In the genomic region with DNA sequence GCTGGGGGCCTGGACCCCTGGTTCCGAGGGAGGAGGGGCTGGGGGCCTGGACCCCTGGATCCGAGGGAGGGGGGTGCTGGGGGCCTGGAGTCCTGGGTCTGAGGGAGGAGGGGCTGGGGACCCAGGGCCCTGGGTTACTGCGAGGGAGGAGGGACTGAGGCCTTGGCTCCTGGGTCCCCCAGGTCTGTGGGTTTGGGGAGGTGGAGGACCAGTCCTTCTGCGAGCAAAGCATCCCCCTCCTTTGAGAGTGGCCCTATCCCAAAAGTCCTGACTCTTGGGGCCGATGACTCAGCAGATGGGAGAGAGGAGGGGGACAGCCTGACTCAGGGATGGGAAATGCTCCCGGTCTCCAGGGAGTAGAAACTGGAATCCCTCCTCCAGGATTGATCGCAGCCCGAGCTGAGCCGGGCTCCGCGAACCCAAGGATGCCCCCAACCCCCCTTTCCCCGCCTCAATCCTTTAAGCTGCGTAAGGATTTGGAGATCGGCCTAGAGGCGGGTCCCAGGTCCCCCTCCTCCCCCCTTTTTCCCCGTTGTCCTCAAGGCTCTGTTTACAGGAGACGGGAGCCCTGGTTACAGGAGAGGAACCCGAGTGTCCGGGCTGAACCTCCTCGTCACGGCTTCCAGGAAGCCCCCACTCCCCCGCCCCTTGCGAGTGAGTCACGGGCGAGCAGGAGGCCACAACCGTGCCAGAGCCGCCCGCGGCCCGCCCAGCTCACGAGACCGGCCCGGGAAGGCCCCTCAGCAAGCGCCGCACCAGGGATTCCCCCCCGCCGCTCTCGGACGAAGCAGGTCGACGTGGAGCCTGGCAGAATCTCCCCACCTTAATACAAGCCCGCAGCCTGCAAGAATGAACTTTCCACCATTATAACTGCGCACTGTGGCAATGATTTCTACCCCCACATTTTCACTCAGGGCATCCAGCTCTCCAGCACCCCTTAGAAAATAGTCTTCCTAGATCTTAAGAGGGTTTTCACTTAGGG, we compare ENCODE assay signal across 8 cellular contexts. TPM values are rescaled to one million over a fixed set of nuclear protein-coding genes. Genes with fewer than 3 reads are reported as not detected.
DNase-seq lines count a peak whose midpoint lies in the region; ATAC-seq, FAIRE-seq and TF ChIP-seq lines count a peak whose summit lies in the region.

No MANE protein-coding gene starts in this region.

- H3K27me3 Mint-ChIP-seq in MCF 10A (ENCODE audit: insufficient read depth, unreplicated experiment) = no peaks in the 10 kb centered on the region

- H3K36me3 ChIP-seq in WERI-Rb-1 = peaks cover 5% of the 10 kb centered on the region
- peaks cover 5 to 10% of the 10 kb centered on the region in 2 donors for H3K36me3 ChIP-seq in small intestine (ENCODE audit: control insufficient read depth in 2 of 2, insufficient read depth in 2 of 2, low read length in 2 of 2)

- H3K27ac Mint-ChIP-seq in MCF 10A (ENCODE audit: low read depth, unreplicated experiment) = peak overlapping the region; percentile 100

- H3K27ac ChIP-seq in WERI-Rb-1 (peak overlapping the region; percentile 87), small intestine (ENCODE audit: low read depth in 1 of 2, low read length in 1 of 2) (peak overlapping the region; percentile 97 to 100)

- H3K9me3 ChIP-seq in WERI-Rb-1 (ENCODE audit: severe bottlenecking) = no peaks in the 10 kb centered on the region
- H3K9me3 ChIP-seq in small intestine (ENCODE audit: control insufficient read depth, low read depth) = no peaks in the 10 kb centered on the region

- H3K9me3 Mint-ChIP-seq in MCF 10A (ENCODE audit: unreplicated experiment) = no peaks in the 10 kb centered on the region

- H3K4me3 ChIP-seq in NB4 (ENCODE audit: low read depth, low read length) (no peak overlapping the region), WERI-Rb-1 (ENCODE audit: low read depth, low read length) (peak overlapping the region; percentile 68), small intestine (ENCODE audit: low read depth in 1 of 2, low read length in 2 of 2) (peak overlapping the region; percentile 22 to 51)

- H3K36me3 Mint-ChIP-seq in MCF 10A (ENCODE audit: insufficient read depth, unreplicated experiment) = peaks cover 28% of the 10 kb centered on the region

- intact Hi-C loops in MCF 10A (cut with micrococcal nuclease) = no loop called here

- FAIRE-seq in small intestine (lab: Jason Lieb, UNC) = no peak

- H3K4me3 Mint-ChIP-seq in MCF 10A (ENCODE audit: unreplicated experiment) = peak overlapping the region; percentile 80

- 1 to 5% (median 2%) methylated on average over 32 to 43 of the region's 43 CpGs for WGBS in small intestine, 3 donors

- DNase-seq in Ammon's horn (ENCODE audit: low spot score) = peak; percentile 76
- DNase-seq in GM20000 (ENCODE audit: low spot score) = peak; percentile 83
- DNase-seq in NB4 (ENCODE audit: low read depth) = peak; percentile 84
- peak; percentile 94 for DNase-seq in WERI-Rb-1
- peak; percentile 99 for DNase-seq in MCF 10A (ENCODE audit: unreplicated experiment)
- DNase-seq in iPS-NIHi7 (ENCODE audit: extremely low spot score) = peak; percentile 63
- peak; percentile 94 for DNase-seq in small intestine

- peaks cover 39% of the 10 kb centered on the region for H3K4me1 Mint-ChIP-seq in MCF 10A (ENCODE audit: insufficient read depth, unreplicated experiment)

- no peak for TF ChIP-seq POLR2A in NB4 (IDR thresholded peaks at IDR 0.05; ENCODE audit: extremely low read depth, insufficient read length)

- POLR2A ChIA-PET in MCF 10A (lab: Yijun Ruan, JAX) = interaction anchor here (0.6 to 4.8 kb wide), 12 partner anchors 8 to 1099 kb away, joined by 3 to 56 read pairs (median 4); a partner anchor contains a TSS

- no peak for ATAC-seq in GM21447 (IDR thresholded peaks at IDR 0.05; ENCODE audit: unreplicated experiment)

- TSS peak; percentile 8 for BruUV-seq in MCF 10A (replicated peaks; lab: Mats Ljungman, UMichigan)

- peaks cover 14 to 15% of the 10 kb centered on the region in 2 donors for H3K4me1 ChIP-seq in small intestine (ENCODE audit: control insufficient read depth in 2 of 2, insufficient read depth in 1 of 2, low read depth in 1 of 2, low read length in 1 of 2)

- no peaks in the 10 kb centered on the region for H3K27me3 ChIP-seq in WERI-Rb-1 (ENCODE audit: insufficient read depth, low read depth, severe bottlenecking)
- H3K27me3 ChIP-seq in small intestine (ENCODE audit: control insufficient read depth in 2 of 2, insufficient read depth in 2 of 2, low read length in 2 of 2) = no peaks in the 10 kb centered on the region

- CTCF ChIA-PET in MCF 10A (lab: Yijun Ruan, JAX) = interaction anchor here (0.8 to 0.9 kb wide), 2 partner anchors 8 to 11 kb away, joined by 3 to 8 read pairs; no protein-coding TSS in a partner anchor

- TF ChIP-seq CTCF in GM20000 (IDR thresholded peaks at IDR 0.05; ENCODE audit: extremely low read depth, missing control alignments) (no peak), NB4 (IDR thresholded peaks at IDR 0.05; ENCODE audit: low read depth, low read length) (no peak), WERI-Rb-1 (IDR thresholded peaks at IDR 0.05; ENCODE audit: low read depth, low read length) (no peak), MCF 10A (IDR thresholded peaks at IDR 0.05; ENCODE audit: unreplicated experiment) (no peak)

RNA-seq across cellular contexts. Expression of a gene that starts 3.0 kb away (rescaled TPM):
- 83.7 and 98.4 TPM in 2 replicates for total RNA-seq in MCF 10A (2022)
- 100 to 1,000 TPM; 104 to 222 (median 167) TPM for polyA plus RNA-seq in small intestine

RNA-seq across cellular contexts. Expression of a gene that starts 8.8 kb away (rescaled TPM):
- total RNA-seq in MCF 10A (2022) = 19.2 and 19.6 TPM in 2 replicates
- polyA plus RNA-seq in small intestine = 1 to 10 TPM; 1.9 to 6.5 (median 6.1) TPM

RNA-seq across cellular contexts. Expression of a gene that starts 12.4 kb away (rescaled TPM):
- total RNA-seq in MCF 10A (2022) = 24.3 and 31.7 TPM in 2 replicates
- polyA plus RNA-seq in small intestine = 10 to 100 TPM; 20.3 to 29.3 (median 21.9) TPM

RNA-seq across cellular contexts. Expression of a gene that starts 12.7 kb away (rescaled TPM):
- total RNA-seq in MCF 10A (2022) = 47.0 and 48.5 TPM in 2 replicates
- polyA plus RNA-seq in small intestine = 10 to 100 TPM; 32.9 to 39.2 (median 36.5) TPM

RNA-seq across cellular contexts. Expression of a gene that starts 32.1 kb away (rescaled TPM):
- 2,837 and 2,909 TPM in 2 replicates for total RNA-seq in MCF 10A (2022)
- 1,000 to 10,000 TPM; 1,341 to 3,643 (median 3,272) TPM for polyA plus RNA-seq in small intestine
